In the genomic region with DNA sequence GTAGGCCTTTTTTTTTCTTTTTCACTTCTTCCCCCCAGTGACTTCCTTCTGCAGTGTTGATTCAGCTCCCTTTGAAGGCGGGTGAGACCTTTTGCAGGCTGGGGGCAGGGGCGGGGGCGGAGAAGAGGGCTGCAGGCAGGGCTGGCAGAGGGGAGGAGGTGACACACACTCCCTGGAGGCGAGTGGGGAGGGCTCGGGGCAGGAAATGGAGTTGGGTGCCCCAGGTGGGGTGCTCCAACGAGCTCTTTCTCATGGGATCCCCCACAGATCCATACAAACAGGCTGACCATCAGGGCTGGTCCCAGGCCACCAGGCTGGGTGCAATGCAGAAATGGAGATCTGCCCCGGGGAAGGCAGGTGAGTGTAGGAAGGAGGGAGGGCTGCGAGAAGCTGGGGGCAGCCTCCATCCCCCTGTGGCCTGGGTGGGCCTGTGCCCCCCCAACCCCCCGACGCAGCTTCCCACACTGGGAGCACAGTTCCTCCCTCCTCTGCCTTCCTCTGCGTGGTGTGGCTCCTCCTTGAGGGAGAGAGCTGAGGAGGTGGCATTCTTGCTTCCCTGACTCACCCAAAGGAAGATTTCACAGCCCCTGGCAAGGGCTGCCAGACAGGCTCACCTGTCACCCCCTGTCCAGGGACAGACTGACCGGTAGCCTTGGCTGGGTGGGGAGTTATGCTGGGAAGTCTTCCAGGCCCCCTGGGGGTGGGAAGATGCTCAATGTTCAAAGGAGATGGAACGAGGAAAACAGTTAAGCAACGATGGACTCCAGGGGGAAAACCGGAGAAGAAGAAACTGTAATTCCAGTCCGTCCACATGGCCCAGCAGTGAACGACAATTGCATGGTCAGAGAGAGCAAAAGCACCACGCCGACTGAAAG, we compare ENCODE assay signal across 8 cellular contexts. TPM values are rescaled to one million over a fixed set of nuclear protein-coding genes. Genes with fewer than 3 reads are reported as not detected.
DNase-seq lines count a peak whose midpoint lies in the region; ATAC-seq and TF ChIP-seq lines count a peak whose summit lies in the region.

No MANE protein-coding gene starts in this region.

- no peak overlapping the region; the same call in 2 of the 3 replicates for H2BK15ac ChIP-seq in IMR-90 (ENCODE audit: low read depth, low read length)

- peak overlapping the region; percentile 95 for H2AK5ac ChIP-seq in IMR-90 (ENCODE audit: low read depth, low read length)

- peak overlapping the region; percentile 73 for H3K4ac ChIP-seq in IMR-90 (ENCODE audit: low read depth, low read length)

- TF ChIP-seq POLR2A in IMR-90 (IDR thresholded peaks at IDR 0.05; ENCODE audit: low read depth, low read length): no peak

- H2AFZ ChIP-seq in IMR-90 (replicated peaks; ENCODE audit: low read length, poor library complexity): peak overlapping the region; percentile 24

- WGBS in IMR-90 (ENCODE audit: extremely low coverage in 2 of 2, insufficient read length in 1 of 2), 2 experiments: 10% methylated on average over 2 of the region's 19 CpGs; no CpG with 5 or more reads in 1 of the 2 experiments

- ATAC-seq in IMR-90 (ENCODE audit: low read depth): peak; percentile 44
- ATAC-seq in mucosa of descending colon: peak; percentile 71
- no peak for ATAC-seq in HG03342 (IDR thresholded peaks at IDR 0.05; ENCODE audit: unreplicated experiment)

- no peak overlapping the region for H3K9ac ChIP-seq in IMR-90 (ENCODE audit: low read depth, low read length)

- 0 out of 2 replicates have a peak overlapping the region, but pooled peaks have one; percentile 1 for H2BK20ac ChIP-seq in IMR-90 (ENCODE audit: low read depth, low read length)

- peak overlapping the region; percentile 52; the same call in 1 of the 2 replicates for H2BK120ac ChIP-seq in IMR-90 (ENCODE audit: low read depth, low read length)

- POLR2A ChIA-PET in IMR-90 (lab: Charles Lee; ENCODE audit: unreplicated experiment): interaction anchor here (0.6 kb wide), 1 partner anchor 107 kb away, joined by 5 read pairs; no protein-coding TSS in a partner anchor

- peak overlapping the region; percentile 36; the same call in 1 of the 2 replicates for H3K4me2 ChIP-seq in IMR-90 (ENCODE audit: low read depth, low read length)

- no TSS peak for BruUV-seq in IMR-90 (replicated peaks; lab: Mats Ljungman, UMichigan)

- TF ChIP-seq CTCF in IMR-90 (conservative IDR thresholded peaks at IDR 0.05; ENCODE audit: low read depth, low read length): no peak
- peak; percentile 29 for TF ChIP-seq CTCF in choroid plexus epithelial cell (conservative IDR thresholded peaks at IDR 0.05; ENCODE audit: low read depth, low read length)
- no peak for TF ChIP-seq CTCF in mucosa of descending colon (IDR thresholded peaks at IDR 0.05)

- H4K5ac ChIP-seq in IMR-90 (ENCODE audit: low read depth, low read length): no peak overlapping the region

- peak overlapping the region; percentile 56; the same call in 1 of the 2 replicates for H3K23ac ChIP-seq in IMR-90 (ENCODE audit: low read depth, low read length)

- in situ Hi-C loops in IMR-90 (cut with MboI; ENCODE audit: low sequenced_read_pairs): loop anchor here (5.0 to 25.0 kb wide), 2 partner anchors 46 to 416 kb away; no protein-coding TSS in a partner anchor

- peaks cover 0 to 3% of the 10 kb centered on the region in 2 experiments; a peak in 1 of 4 replicates for H3K79me1 ChIP-seq in IMR-90 (ENCODE audit: low read depth in 1 of 2, low read length in 2 of 2)

- dilution Hi-C loops in IMR-90 (cut with HindIII; ENCODE audit: low sequenced_read_pairs, unreplicated experiment): no loop called here

- intact Hi-C loops in IMR-90 (cut with micrococcal nuclease) (loop anchor here (1.0 to 5.0 kb wide), 2 partner anchors 36 to 56 kb away; a partner anchor contains a TSS), mucosa of descending colon (cut with DNase I, micrococcal nuclease) (no loop called here)

- H3K56ac ChIP-seq in IMR-90 (ENCODE audit: extremely low read depth, insufficient read depth, low read length): no peak overlapping the region

- no peak overlapping the region for H3K4me3 ChIP-seq in IMR-90 (ENCODE audit: insufficient read depth, low read depth, low read length)
- H3K4me3 ChIP-seq in choroid plexus epithelial cell (ENCODE audit: low read depth, low read length): no peak overlapping the region
- H3K4me3 ChIP-seq in mucosa of descending colon: no peak overlapping the region

- H3K9me3 ChIP-seq in IMR-90 (ENCODE audit: control insufficient read depth, insufficient read depth, low read length) (peaks cover 7% of the 10 kb centered on the region), mucosa of descending colon (no peaks in the 10 kb centered on the region)

- CTCF ChIA-PET in IMR-90 (lab: Yijun Ruan, JAX): interaction anchor here (1.1 kb wide), 1 partner anchor 47 kb away, joined by 4 read pairs; no protein-coding TSS in a partner anchor

- H4K20me1 ChIP-seq in IMR-90 (ENCODE audit: insufficient read depth, low read length): peaks cover 45% of the 10 kb centered on the region

- 0 out of 4 replicates have a peak overlapping the region, but pooled peaks of 1 of the 2 experiments have one; percentile 11 for H4K8ac ChIP-seq in IMR-90 (ENCODE audit: low read depth in 2 of 2, low read length in 2 of 2)

- no peak overlapping the region for H4K91ac ChIP-seq in IMR-90 (ENCODE audit: insufficient read depth, low read depth, low read length)

- no peak overlapping the region for H3K18ac ChIP-seq in IMR-90 (ENCODE audit: low read depth, low read length)

- no peak overlapping the region for H3K14ac ChIP-seq in IMR-90 (replicated peaks; ENCODE audit: low read depth, low read length)

- H3K27me3 ChIP-seq in IMR-90 (ENCODE audit: control insufficient read depth, insufficient read depth, low read length): peaks cover 62% of the 10 kb centered on the region

- H3K9me1 ChIP-seq in IMR-90 (ENCODE audit: insufficient read depth, low read length): peaks cover 10% of the 10 kb centered on the region; the same call in 1 of the 2 replicates

- no peak overlapping the region for H2BK5ac ChIP-seq in IMR-90 (ENCODE audit: low read depth, low read length, poor library complexity, severe bottlenecking)

- DNase-seq in EL (peak; percentile 73), IMR-90 (peak; percentile 56), choroid plexus epithelial cell (ENCODE audit: low read depth) (peak; percentile 67), mucosa of descending colon (peak; percentile 45 to 91 (median 68)), NCI-H345 treated with DMSO at 0.1 percent for 48 hours (lab: John Stamatoyannopoulos, UW; ENCODE audit: unreplicated experiment) (no peak)
- peak; percentile 82 for DNase-seq in activated CD4-positive, alpha-beta T cell treated with anti-CD3 and anti-CD28 coated beads for 1 hour
- peak; percentile 91 for DNase-seq in stimulated activated naive CD4-positive, alpha-beta T cell treated with Interleukin-2 at 50 U/mL for 16 hours (lab: John Stamatoyannopoulos, UW)

- no peaks in the 10 kb centered on the region for H3K36me3 ChIP-seq in IMR-90 (ENCODE audit: control insufficient read depth, insufficient read depth, low read length)
- H3K36me3 ChIP-seq in mucosa of descending colon (ENCODE audit: low read depth): no peaks in the 10 kb centered on the region

- peak overlapping the region; percentile 75 for H2AK9ac ChIP-seq in IMR-90 (replicated peaks; ENCODE audit: low read depth, low read length, poor library complexity)

- H3K27ac ChIP-seq in IMR-90 (ENCODE audit: insufficient read depth, low read length): no peak overlapping the region; the same call in 1 of the 2 replicates

- TF ChIP-seq RAD21 in IMR-90 (IDR thresholded peaks at IDR 0.05; ENCODE audit: low read length): no peak

- peaks cover 28% of the 10 kb centered on the region for H3K4me1 ChIP-seq in IMR-90 (ENCODE audit: control insufficient read depth, insufficient read depth, low read length)
- H3K4me1 ChIP-seq in mucosa of descending colon (ENCODE audit: low read depth): peaks cover 12% of the 10 kb centered on the region

TF ChIP-seq in IMR-90, 13 proteins besides CTCF, POLR2A, EP300 and RAD21 (continues in another document):
- no peak for TF ChIP-seq MXI1 (IDR thresholded peaks at IDR 0.05; ENCODE audit: borderline replicate concordance, low read depth, low read length)
- TF ChIP-seq BHLHE40 (IDR thresholded peaks at IDR 0.05; ENCODE audit: low read depth, low read length): no peak
- TF ChIP-seq RCOR1 (IDR thresholded peaks at IDR 0.05; ENCODE audit: insufficient replicate concordance, low read length): peak; percentile 58
- no peak for TF ChIP-seq SMC3 (IDR thresholded peaks at IDR 0.05; ENCODE audit: low read depth, low read length)
- no peak for TF ChIP-seq FOS (IDR thresholded peaks at IDR 0.05; ENCODE audit: low read depth, low read length)
- TF ChIP-seq, protein P1, sequence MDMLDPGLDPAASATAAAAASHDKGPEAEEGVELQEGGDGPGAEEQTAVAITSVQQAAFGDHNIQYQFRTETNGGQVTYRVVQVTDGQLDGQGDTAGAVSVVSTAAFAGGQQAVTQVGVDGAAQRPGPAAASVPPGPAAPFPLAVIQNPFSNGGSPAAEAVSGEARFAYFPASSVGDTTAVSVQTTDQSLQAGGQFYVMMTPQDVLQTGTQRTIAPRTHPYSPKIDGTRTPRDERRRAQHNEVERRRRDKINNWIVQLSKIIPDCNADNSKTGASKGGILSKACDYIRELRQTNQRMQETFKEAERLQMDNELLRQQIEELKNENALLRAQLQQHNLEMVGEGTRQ (IDR thresholded peaks at IDR 0.05; ENCODE audit: low read depth, low read length): no peak
- TF ChIP-seq CEBPB (IDR thresholded peaks at IDR 0.05; ENCODE audit: low read depth, low read length): peak; percentile 29; the same call in 1 of the 2 replicates
- TF ChIP-seq NFE2L2 (IDR thresholded peaks at IDR 0.05; ENCODE audit: low read depth, low read length): no peak
- TF ChIP-seq MAFK (IDR thresholded peaks at IDR 0.05; ENCODE audit: low read depth, low read length): no peak
- TF ChIP-seq MAZ (IDR thresholded peaks at IDR 0.05; ENCODE audit: borderline replicate concordance, low read depth, low read length): peak; percentile 62; the same call in 1 of the 2 replicates

RNA-seq across cellular contexts. Expression of a gene that starts 7.1 kb away (rescaled TPM):
- total RNA-seq in IMR-90 (2012; rRNA removed) (not detected in 2 replicates), mucosa of descending colon (10 to 100 TPM; 10.8 to 52.3 (median 51.1) TPM)
- 0.14 TPM in 1 of 2 replicates, not detected in the other for polyA plus RNA-seq in IMR-90 (2012; rRNA removed)
- 0.06 and 0.15 TPM in 2 replicates for polyA plus RNA-seq in IMR-90 (2012; cell fraction: cytosol; rRNA removed)
- 0.07 TPM in 1 of 2 replicates, not detected in the other for polyA plus RNA-seq in IMR-90 (2012; cell fraction: nucleus; rRNA removed; ENCODE audit: low replicate concordance)

RNA-seq across cellular contexts. Expression of a gene that starts 12.0 kb away (rescaled TPM):
- total RNA-seq in IMR-90 (2012; rRNA removed) (10.4 and 17.5 TPM in 2 replicates), mucosa of descending colon (10 to 100 TPM; 19.8 to 42.2 (median 20.9) TPM)
- 21.7 and 27.4 TPM in 2 replicates for polyA plus RNA-seq in IMR-90 (2012; rRNA removed)
- 29.5 and 45.6 TPM in 2 replicates for polyA plus RNA-seq in IMR-90 (2012; cell fraction: cytosol; rRNA removed)
- polyA plus RNA-seq in IMR-90 (2012; cell fraction: nucleus; rRNA removed; ENCODE audit: low replicate concordance): 26.6 and 28.5 TPM in 2 replicates

RNA-seq across cellular contexts. Expression of a gene that starts 54.3 kb away (rescaled TPM):
- total RNA-seq in IMR-90 (2012; rRNA removed) (194 and 230 TPM in 2 replicates), mucosa of descending colon (100 to 1,000 TPM; 202 to 391 (median 286) TPM)
- 156 and 167 TPM in 2 replicates for polyA plus RNA-seq in IMR-90 (2012; rRNA removed)
- polyA plus RNA-seq in IMR-90 (2012; cell fraction: cytosol; rRNA removed): 112 and 137 TPM in 2 replicates
- 67.9 and 125 TPM in 2 replicates for polyA plus RNA-seq in IMR-90 (2012; cell fraction: nucleus; rRNA removed; ENCODE audit: low replicate concordance)
